Comparison of ENCODE assay signal across 1 cellular context in the genomic region with DNA sequence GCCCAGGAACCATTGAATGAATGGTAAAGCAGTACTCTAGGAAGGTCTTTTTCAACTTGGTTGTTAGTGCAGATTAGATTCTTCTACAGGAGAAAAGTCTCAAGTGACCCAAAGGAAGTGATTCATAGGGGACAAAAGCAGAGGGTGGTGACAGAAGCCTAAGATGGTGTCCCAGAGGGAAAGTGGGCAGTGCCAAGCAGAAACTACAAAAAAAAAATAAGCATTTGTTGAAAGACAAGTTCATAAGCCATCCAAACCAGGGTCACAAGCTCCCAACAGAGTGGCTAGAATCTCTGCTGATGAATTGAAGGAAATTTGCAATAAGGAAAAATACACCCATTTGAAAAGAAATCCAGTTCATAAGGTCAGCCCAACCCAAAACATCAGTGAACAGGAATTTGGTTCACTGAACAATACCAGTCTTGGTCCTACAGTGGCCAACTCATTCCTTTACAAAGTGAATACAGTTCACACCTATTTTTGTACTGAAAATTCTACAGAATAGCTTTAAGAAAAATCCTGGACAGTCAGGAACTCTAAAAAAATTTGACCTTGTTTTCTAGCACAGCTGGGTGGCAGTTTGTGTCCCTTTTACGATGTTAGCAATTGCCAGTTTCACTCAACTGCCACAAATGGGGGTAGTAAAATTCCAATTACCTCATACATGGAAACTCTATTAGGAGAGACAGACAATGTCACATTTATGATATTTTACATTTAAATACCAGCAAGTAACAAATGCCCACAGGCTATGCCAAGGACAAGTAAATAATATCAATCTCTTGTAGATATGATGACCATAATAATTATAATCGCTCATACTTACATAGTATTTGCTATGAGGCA.
TF ChIP-seq lines count a peak whose summit lies in the region.

No MANE protein-coding gene starts in this region.

TF ChIP-seq in HCT116, 20 proteins besides CTCF, POLR2A, EP300 and RAD21 (continued from another document):
- no peak for TF ChIP-seq TCF7L2 (IDR thresholded peaks at IDR 0.05; ENCODE audit: borderline replicate concordance, extremely low read depth, insufficient read depth, insufficient read length)
- no peak; the same call in 1 of the 2 replicates for TF ChIP-seq FOSL1 (IDR thresholded peaks at IDR 0.05; ENCODE audit: low read depth)
- no peak for TF ChIP-seq ELF1 (IDR thresholded peaks at IDR 0.05; ENCODE audit: borderline replicate concordance, low read depth)
- no peak for TF ChIP-seq EZH2phosphoT487 (IDR thresholded peaks at IDR 0.05; ENCODE audit: borderline replicate concordance)
- TF ChIP-seq, protein P1, sequence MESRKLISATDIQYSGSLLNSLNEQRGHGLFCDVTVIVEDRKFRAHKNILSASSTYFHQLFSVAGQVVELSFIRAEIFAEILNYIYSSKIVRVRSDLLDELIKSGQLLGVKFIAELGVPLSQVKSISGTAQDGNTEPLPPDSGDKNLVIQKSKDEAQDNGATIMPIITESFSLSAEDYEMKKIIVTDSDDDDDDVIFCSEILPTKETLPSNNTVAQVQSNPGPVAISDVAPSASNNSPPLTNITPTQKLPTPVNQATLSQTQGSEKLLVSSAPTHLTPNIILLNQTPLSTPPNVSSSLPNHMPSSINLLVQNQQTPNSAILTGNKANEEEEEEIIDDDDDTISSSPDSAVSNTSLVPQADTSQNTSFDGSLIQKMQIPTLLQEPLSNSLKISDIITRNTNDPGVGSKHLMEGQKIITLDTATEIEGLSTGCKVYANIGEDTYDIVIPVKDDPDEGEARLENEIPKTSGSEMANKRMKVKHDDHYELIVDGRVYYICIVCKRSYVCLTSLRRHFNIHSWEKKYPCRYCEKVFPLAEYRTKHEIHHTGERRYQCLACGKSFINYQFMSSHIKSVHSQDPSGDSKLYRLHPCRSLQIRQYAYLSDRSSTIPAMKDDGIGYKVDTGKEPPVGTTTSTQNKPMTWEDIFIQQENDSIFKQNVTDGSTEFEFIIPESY (IDR thresholded peaks at IDR 0.05; ENCODE audit: extremely low read depth, insufficient replicate concordance, low read length): no peak
- no peak for TF ChIP-seq ZFX (IDR thresholded peaks at IDR 0.05)
- no peak for TF ChIP-seq EZH2 (IDR thresholded peaks at IDR 0.05)
- no peak for TF ChIP-seq JUND (IDR thresholded peaks at IDR 0.05)
- TF ChIP-seq CBX3 (IDR thresholded peaks at IDR 0.05; ENCODE audit: low read depth): no peak
